Comparison of ENCODE assay signal across 17 cellular contexts in the genomic region with DNA sequence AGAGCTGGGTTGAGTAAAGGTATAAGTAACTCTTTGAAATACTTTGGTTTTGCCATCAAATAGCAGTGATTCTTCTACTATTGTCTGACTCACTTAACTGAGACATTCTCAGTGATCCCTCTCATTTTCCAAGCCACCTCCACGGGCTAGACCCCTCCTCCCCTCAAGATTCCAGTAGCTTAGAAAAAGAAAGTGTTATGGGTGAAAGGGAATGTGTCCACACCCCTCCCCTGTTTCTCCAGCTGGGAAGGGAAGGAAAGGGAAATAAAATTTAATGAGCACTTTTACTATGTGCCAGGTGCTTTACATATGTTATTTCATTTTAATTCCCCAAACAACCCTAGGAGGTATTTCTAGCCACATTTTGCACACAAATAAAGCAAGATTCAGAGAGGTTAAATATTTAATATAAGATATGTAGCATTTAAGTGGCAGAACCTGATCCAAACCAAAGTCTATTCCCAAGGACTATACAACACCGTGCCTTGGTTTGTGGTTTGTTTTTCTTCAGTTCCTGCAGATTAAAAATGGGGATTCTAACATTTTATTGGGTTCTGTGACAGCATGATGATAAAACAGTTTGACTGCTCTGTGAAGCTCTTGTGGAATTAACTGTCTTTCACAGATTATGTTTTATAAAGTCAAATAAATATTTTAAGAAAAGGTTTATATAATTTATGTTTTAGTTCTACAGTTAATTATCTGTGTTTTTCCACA.
DNase-seq lines count a peak whose midpoint lies in the region; ATAC-seq, FAIRE-seq and TF ChIP-seq lines count a peak whose summit lies in the region.
"Had no signal": no experiment of that assay in that cellular context is flagged by ENCODE, and none has a peak within 500 bp of the region (broad histone marks: within the 10 kb centered on the region; RNA-seq: fewer than 3 reads in every experiment).

No MANE protein-coding gene starts in this region.

- peak overlapping the region; percentile 24 for H3K4me3 Mint-ChIP-seq in chondrocyte (ENCODE audit: unreplicated experiment)
- H3K4me3 Mint-ChIP-seq in activated CD4-positive, alpha-beta memory T cell treated with anti-CD3 and anti-CD28 coated beads, Interleukin-2, amount 10 ng/mL, durations not matched to agents 7 days and 5 days, result no peak overlapping the region
- H3K4me3 Mint-ChIP-seq: CD14-positive monocyte; stimulated activated memory B cell treated with anti-CD40 and anti-IgM and Interleukin-4, amounts not matched to agents 10 μg/mL and 1 μg/mL and 100 μg/mL, for 72 hours had no signal

- DNase-seq in Daoy (ENCODE audit: low read depth), result peak; percentile 75
- peak; percentile 69 for DNase-seq in M059J (ENCODE audit: low read depth)
- no peak for DNase-seq in chondrocyte (ENCODE audit: low spot score)
- DNase-seq in mucosa of descending colon, result peak in 1 of 3 donors; percentile 49
- DNase-seq in activated CD4-positive, alpha-beta memory T cell treated with anti-CD3 and anti-CD28 coated beads, Interleukin-2, amount 10 ng/mL, durations not matched to agents 7 days and 5 days, result no peak
- no peak for DNase-seq in GM19239 (ENCODE audit: insufficient read length, low spot score)
- no peak for DNase-seq in SIG-M5 treated with dmso at 0.1 percent for 504 hours (lab: John Stamatoyannopoulos, UW; ENCODE audit: unreplicated experiment)
- DNase-seq in activated CD8-positive, alpha-beta memory T cell treated with anti-CD3 and anti-CD28 coated beads, Interleukin-2, amount 50 U/mL, for 4 hours, result no peak
- DNase-seq: activated T-cell treated with anti-CD3 and anti-CD28 coated beads, Interleukin-2, amount 50 U/mL, for 1 hour; GOT3; occipital lobe; stimulated activated CD4-positive, alpha-beta T cell treated with anti-CD3 and anti-CD28 coated beads, Interleukin-1b, Interleukin-23, amount 100 ng/mL, for 48 hours had no signal

- intact Hi-C loops in mucosa of descending colon (cut with DNase I, micrococcal nuclease), result no loop called here

- peak overlapping the region; percentile 88 for H3K27ac Mint-ChIP-seq in chondrocyte (ENCODE audit: unreplicated experiment)
- no peak overlapping the region for H3K27ac Mint-ChIP-seq in activated CD4-positive, alpha-beta memory T cell treated with anti-CD3 and anti-CD28 coated beads, Interleukin-2, amount 10 ng/mL, durations not matched to agents 7 days and 5 days
- H3K27ac Mint-ChIP-seq: stimulated activated memory B cell treated with anti-CD40 and anti-IgM and Interleukin-4, amounts not matched to agents 10 μg/mL and 1 μg/mL and 100 μg/mL, for 72 hours had no signal

- peaks cover 64% of the 10 kb centered on the region for H3K4me1 Mint-ChIP-seq in chondrocyte (ENCODE audit: low read depth)
- H3K4me1 Mint-ChIP-seq in activated CD4-positive, alpha-beta memory T cell treated with anti-CD3 and anti-CD28 coated beads, Interleukin-2, amount 10 ng/mL, durations not matched to agents 7 days and 5 days, result peaks cover 5% of the 10 kb centered on the region

- no peaks in the 10 kb centered on the region for H3K27me3 Mint-ChIP-seq in chondrocyte (ENCODE audit: low read depth)
- H3K27me3 Mint-ChIP-seq in activated CD4-positive, alpha-beta memory T cell treated with anti-CD3 and anti-CD28 coated beads, Interleukin-2, amount 10 ng/mL, durations not matched to agents 7 days and 5 days, result no peaks in the 10 kb centered on the region
- H3K27me3 Mint-ChIP-seq: stimulated activated memory B cell treated with anti-CD40 and anti-IgM and Interleukin-4, amounts not matched to agents 10 μg/mL and 1 μg/mL and 100 μg/mL, for 72 hours had no signal

- H3K36me3 Mint-ChIP-seq in chondrocyte (ENCODE audit: low read depth), result no peaks in the 10 kb centered on the region
- no peaks in the 10 kb centered on the region for H3K36me3 Mint-ChIP-seq in activated CD4-positive, alpha-beta memory T cell treated with anti-CD3 and anti-CD28 coated beads, Interleukin-2, amount 10 ng/mL, durations not matched to agents 7 days and 5 days (ENCODE audit: low read depth)

- POLR2A ChIA-PET in activated CD4-positive, alpha-beta memory T cell treated with anti-CD3 and anti-CD28 coated beads, Interleukin-2, amount 10 ng/mL, durations not matched to agents 7 days and 5 days (lab: Charles Lee), result no interaction called here

- ATAC-seq in mucosa of descending colon, result peak; percentile 75
- ATAC-seq: stimulated activated memory B cell treated with anti-CD40 and anti-IgM and Interleukin-4, amounts not matched to agents 10 μg/mL and 1 μg/mL and 100 μg/mL, for 72 hours had no signal

- CTCF ChIA-PET in activated CD4-positive, alpha-beta memory T cell treated with anti-CD3 and anti-CD28 coated beads, Interleukin-2, amount 10 ng/mL, durations not matched to agents 7 days and 5 days (lab: Charles Lee), result no interaction called here

- H3K9me3 ChIP-seq in mucosa of descending colon, result no peaks in the 10 kb centered on the region
- H3K9me3 ChIP-seq: esophagus muscularis mucosa had no signal

- H3K4me1 ChIP-seq in mucosa of descending colon (ENCODE audit: low read depth), result peaks cover 24% of the 10 kb centered on the region

- no peak for TF ChIP-seq CTCF in chondrocyte (IDR thresholded peaks at IDR 0.05)
- TF ChIP-seq CTCF in mucosa of descending colon (IDR thresholded peaks at IDR 0.05), result no peak

- no peak for FAIRE-seq in GM19239 (lab: Jason Lieb, UNC)
- FAIRE-seq: TTC549 had no signal

- H3K9me3 Mint-ChIP-seq in chondrocyte (ENCODE audit: low read depth), result no peaks in the 10 kb centered on the region
- H3K9me3 Mint-ChIP-seq in activated CD4-positive, alpha-beta memory T cell treated with anti-CD3 and anti-CD28 coated beads, Interleukin-2, amount 10 ng/mL, durations not matched to agents 7 days and 5 days, result no peaks in the 10 kb centered on the region

- H3K4me3 ChIP-seq in mucosa of descending colon, result no peak overlapping the region
- H3K4me3 ChIP-seq: cardiac muscle cell, esophagus muscularis mucosa had no signal

- H3K36me3 ChIP-seq in mucosa of descending colon (ENCODE audit: low read depth), result no peaks in the 10 kb centered on the region
- H3K36me3 ChIP-seq: cardiac muscle cell had no signal

Comparison
In these comparisons a context has a peak if more than half of its experiments do, and no peak if none do; other contexts are left out.
1. DNase-seq: peak in Daoy (single experiment) and M059J (single experiment); none in chondrocyte (single experiment), activated CD4-positive, alpha-beta memory T cell treated with anti-CD3 and anti-CD28 coated beads, Interleukin-2, amount 10 ng/mL, durations not matched to agents 7 days and 5 days (single experiment), GM19239 (single experiment), SIG-M5 treated with dmso at 0.1 percent for 504 hours (single experiment) and activated CD8-positive, alpha-beta memory T cell treated with anti-CD3 and anti-CD28 coated beads, Interleukin-2, amount 50 U/mL, for 4 hours (single experiment).